In the genomic region with DNA sequence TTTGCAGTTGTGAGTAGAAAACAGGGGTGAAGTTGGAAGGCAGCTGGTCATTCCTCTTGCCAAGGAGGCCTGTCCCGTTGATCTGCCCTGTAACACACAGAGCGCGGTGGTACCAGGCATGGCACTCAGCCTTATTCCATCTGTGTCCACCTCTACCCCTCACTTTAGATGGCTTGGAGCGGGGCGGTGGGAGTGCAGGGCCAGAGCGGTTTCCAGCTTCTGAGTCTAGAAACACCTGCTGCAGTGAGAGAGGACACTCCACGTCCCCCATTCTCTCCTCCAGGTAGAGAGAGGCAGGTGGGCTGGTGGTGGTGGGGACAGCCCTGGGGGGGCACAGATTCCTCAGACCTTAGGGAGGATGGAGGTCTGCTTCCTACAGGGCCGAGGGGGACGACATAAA, we compare ENCODE assay signal across 15 cellular contexts. TPM values are rescaled to one million over a fixed set of nuclear protein-coding genes. Genes with fewer than 3 reads are reported as not detected.
"Had no signal": no experiment of that assay in that cellular context is flagged by ENCODE, and none has a peak within 500 bp of the region (broad histone marks: within the 10 kb centered on the region; RNA-seq: fewer than 3 reads in every experiment).

No MANE protein-coding gene starts in this region.

- H3K27ac Mint-ChIP-seq: activated CD8-positive, alpha-beta memory T cell treated with anti-CD3 and anti-CD28 coated beads, Interleukin-2, amount 10 ng/mL, durations not matched to agents 7 days and 5 days; activated naive CD4-positive, alpha-beta T cell treated with anti-CD3 and anti-CD28 coated beads for 36 hours; natural killer cell; T-helper 2 cell treated with Interferon-gamma antibody and Interleukin-4, amounts not matched to agents 5 μg/mL and 100 μg/mL, for 36 hours had no signal

- H3K9me3 ChIP-seq: ascending aorta, esophagus muscularis mucosa, neutrophil, pancreas, tibial artery had no signal

- ATAC-seq: activated CD8-positive, alpha-beta memory T cell treated with anti-CD3 and anti-CD28 coated beads, Interleukin-2, amount 10 ng/mL, durations not matched to agents 7 days and 5 days had no signal

- H3K4me1 ChIP-seq: ascending aorta, pancreas had no signal

- H3K4me3 Mint-ChIP-seq: activated CD8-positive, alpha-beta memory T cell treated with anti-CD3 and anti-CD28 coated beads, Interleukin-2, amount 10 ng/mL, durations not matched to agents 7 days and 5 days; activated naive CD4-positive, alpha-beta T cell treated with anti-CD3 and anti-CD28 coated beads for 36 hours; T-helper 2 cell treated with Interferon-gamma antibody and Interleukin-4, amounts not matched to agents 5 μg/mL and 100 μg/mL, for 36 hours had no signal

- H3K27ac ChIP-seq: ascending aorta, neutrophil, pancreas, tibial artery had no signal

- H3K4me3 ChIP-seq: ascending aorta, esophagus muscularis mucosa, pancreas, tibial artery had no signal

- H3K9me3 Mint-ChIP-seq: activated naive CD4-positive, alpha-beta T cell treated with anti-CD3 and anti-CD28 coated beads for 36 hours; natural killer cell; T-helper 2 cell treated with Interferon-gamma antibody and Interleukin-4, amounts not matched to agents 5 μg/mL and 100 μg/mL, for 36 hours had no signal

- H3K27me3 ChIP-seq: ascending aorta had no signal

- H3K36me3 ChIP-seq: ascending aorta, esophagus muscularis mucosa, neutrophil, pancreas, tibial artery had no signal

- H3K36me3 Mint-ChIP-seq: activated CD8-positive, alpha-beta memory T cell treated with anti-CD3 and anti-CD28 coated beads, Interleukin-2, amount 10 ng/mL, durations not matched to agents 7 days and 5 days; natural killer cell had no signal

- DNase-seq: activated CD4-positive, alpha-beta T cell treated with anti-CD3 and anti-CD28 coated beads, Interleukin-2, amount 50 U/mL, for 48 hours; activated CD8-positive, alpha-beta memory T cell treated with anti-CD3 and anti-CD28 coated beads, Interleukin-2, amount 10 ng/mL, durations not matched to agents 7 days and 5 days; activated naive CD4-positive, alpha-beta T cell treated with anti-CD3 and anti-CD28 coated beads for 36 hours; effector CD4-positive, alpha-beta T cell; mesenchymal stem cell; natural killer cell; pancreas; stimulated activated naive CD4-positive, alpha-beta T cell treated with Interleukin-2 at 50 U/mL for 16 hours had no signal

RNA-seq across cellular contexts. Expression of gene MUC4, which starts 50.7 kb away (rescaled TPM):
- total RNA-seq: ascending aorta, lower leg skin, subcutaneous adipose tissue had no signal
